In the genomic region with DNA sequence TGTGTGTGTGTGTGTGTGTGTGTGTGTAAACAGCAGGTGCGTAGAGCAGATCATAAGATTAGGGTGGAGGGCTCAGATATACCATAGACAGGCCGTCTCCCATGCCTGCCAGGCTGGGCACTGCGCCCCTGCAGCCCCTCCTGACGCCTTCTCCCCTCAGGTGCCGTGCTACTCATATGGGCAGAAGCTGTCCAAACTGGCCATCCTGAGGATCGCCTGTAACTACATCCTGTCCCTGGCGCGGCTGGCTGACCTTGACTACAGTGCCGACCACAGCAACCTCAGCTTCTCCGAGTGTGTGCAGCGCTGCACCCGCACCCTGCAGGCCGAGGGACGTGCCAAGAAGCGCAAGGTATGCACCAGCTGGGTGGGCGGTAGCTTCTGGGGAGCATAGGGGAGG, we compare ENCODE assay signal across 1 cellular context.
TF ChIP-seq lines count a peak whose summit lies in the region.

No MANE protein-coding gene starts in this region.

TF ChIP-seq in IMR-90, 13 proteins besides CTCF, POLR2A, EP300 and RAD21:
- TF ChIP-seq CHD1 (IDR thresholded peaks at IDR 0.05; ENCODE audit: low read depth, low read length): no peak
TF ChIP-seq in IMR-90: peak in this region for 0.
